Comparison of ENCODE assay signal across 11 cellular contexts in genomic region chr13:90746230-90746629, GRCh38.
DNase-seq lines count a peak whose midpoint lies in the region; ATAC-seq and TF ChIP-seq lines count a peak whose summit lies in the region.
"Had no signal": no experiment of that assay in that cellular context is flagged by ENCODE, and none has a peak within 500 bp of the region (broad histone marks: within the 10 kb centered on the region; RNA-seq: fewer than 3 reads in every experiment).

No MANE protein-coding gene starts in this region.

- no peak overlapping the region for H3K27ac Mint-ChIP-seq in WTC11
- H3K27ac Mint-ChIP-seq: CD4-positive, alpha-beta memory T cell had no signal

- ATAC-seq in WTC11 (peak; percentile 73), HG02981 (IDR thresholded peaks at IDR 0.05; ENCODE audit: unreplicated experiment) (no peak), HG02840 (IDR thresholded peaks at IDR 0.05; ENCODE audit: low FRiP score, unreplicated experiment) (no peak)
- ATAC-seq: HepG2 had no signal

- POLR2A ChIA-PET in WTC11 (lab: Charles Lee) = no interaction called here

- TF ChIP-seq CTCF in WTC11 (IDR thresholded peaks at IDR 0.05) = no peak
- TF ChIP-seq CTCF in retinal pigment epithelial cell (conservative IDR thresholded peaks at IDR 0.05; ENCODE audit: low read depth, low read length) = no peak

- H3K36me3 Mint-ChIP-seq in WTC11 = no peaks in the 10 kb centered on the region
- H3K36me3 Mint-ChIP-seq: CD4-positive, alpha-beta memory T cell had no signal

- no peaks in the 10 kb centered on the region for H3K9me3 Mint-ChIP-seq in WTC11

- H3K27me3 Mint-ChIP-seq in WTC11 (ENCODE audit: low read depth) = no peaks in the 10 kb centered on the region
- H3K27me3 Mint-ChIP-seq: CD4-positive, alpha-beta memory T cell had no signal

- CTCF ChIA-PET in WTC11 (lab: Charles Lee) = no interaction called here

- no peak overlapping the region for H3K4me3 ChIP-seq in retinal pigment epithelial cell (ENCODE audit: low read length)

- DNase-seq in HT1080 (ENCODE audit: low read depth) (peak; percentile 4), WTC11 (ENCODE audit: low spot score) (no peak), iPS DF 19.7 (ENCODE audit: low read depth, low spot score) (peak; percentile 20), retinal pigment epithelial cell (ENCODE audit: low read depth) (peak; percentile 20), SHP77 (lab: John Stamatoyannopoulos, UW) (no peak)
- DNase-seq: BE2C; CD4-positive, alpha-beta memory T cell; DMS79 had no signal

- H3K4me1 Mint-ChIP-seq in WTC11 = peaks cover 18% of the 10 kb centered on the region
- H3K4me1 Mint-ChIP-seq: CD4-positive, alpha-beta memory T cell had no signal

- H3K4me3 Mint-ChIP-seq in WTC11 = no peak overlapping the region
- H3K4me3 Mint-ChIP-seq: CD4-positive, alpha-beta memory T cell had no signal

TF ChIP-seq in WTC11, 78 proteins besides CTCF, POLR2A, EP300 and RAD21:
- TF ChIP-seq CBFB (CRISPR knock-in tag; IDR thresholded peaks at IDR 0.05; ENCODE audit: low read depth) = no peak
- no peak for TF ChIP-seq FOXP1 (CRISPR knock-in tag; IDR thresholded peaks at IDR 0.05; ENCODE audit: borderline replicate concordance)
- TF ChIP-seq ZNF396 (CRISPR knock-in tag; IDR thresholded peaks at IDR 0.05; ENCODE audit: borderline replicate concordance) = no peak
- no peak for TF ChIP-seq TEAD4 (CRISPR knock-in tag; IDR thresholded peaks at IDR 0.05)
- no peak for TF ChIP-seq ATF2 (CRISPR knock-in tag; IDR thresholded peaks at IDR 0.05; ENCODE audit: borderline replicate concordance, low read depth)
- TF ChIP-seq TCF7 (CRISPR knock-in tag; IDR thresholded peaks at IDR 0.05; ENCODE audit: low read depth) = no peak
- no peak for TF ChIP-seq PRDM15 (CRISPR knock-in tag; IDR thresholded peaks at IDR 0.05)
- TF ChIP-seq IRF2 (CRISPR knock-in tag; IDR thresholded peaks at IDR 0.05; ENCODE audit: borderline replicate concordance, low read depth) = no peak
- no peak for TF ChIP-seq SMAD3 (CRISPR knock-in tag; IDR thresholded peaks at IDR 0.05; ENCODE audit: borderline replicate concordance)
- no peak for TF ChIP-seq MYBL2 (CRISPR knock-in tag; IDR thresholded peaks at IDR 0.05)
- TF ChIP-seq NFE2L1 (CRISPR knock-in tag; IDR thresholded peaks at IDR 0.05) = no peak
- no peak for TF ChIP-seq STAT6 (CRISPR knock-in tag; conservative IDR thresholded peaks at IDR 0.05; ENCODE audit: low read depth)
- no peak for TF ChIP-seq IRF1 (CRISPR knock-in tag; IDR thresholded peaks at IDR 0.05)
- no peak for TF ChIP-seq ZBTB43 (CRISPR knock-in tag; IDR thresholded peaks at IDR 0.05)
- TF ChIP-seq HMGA2 (CRISPR knock-in tag; IDR thresholded peaks at IDR 0.05) = no peak
- no peak for TF ChIP-seq ETV6 (CRISPR knock-in tag; IDR thresholded peaks at IDR 0.05)
- no peak for TF ChIP-seq GRHL2 (CRISPR knock-in tag; IDR thresholded peaks at IDR 0.05; ENCODE audit: insufficient replicate concordance, severe bottlenecking)

Comparison
In these comparisons a context has a peak if more than half of its experiments do, and no peak if none do; other contexts are left out.
1. DNase-seq: peak in HT1080 (single experiment), iPS DF 19.7 (single experiment) and retinal pigment epithelial cell (single experiment); none in WTC11 (single experiment) and SHP77 (0 of 2).